8 cellular contexts compared by ENCODE assay signal in genomic region chr22:36977947-36978660, GRCh38.
DNase-seq lines count a peak whose midpoint lies in the region; ATAC-seq and TF ChIP-seq lines count a peak whose summit lies in the region.

No MANE protein-coding gene starts in this region.

- CTCF ChIA-PET in GM10248 (lab: Yijun Ruan, JAX) = interaction anchor here (0.6 to 5.8 kb wide), 67 partner anchors 9 to 467 kb away, joined by 3 to 100 read pairs (median 5); partner anchors contain the start of genes IFT27, MPST, NCF4 and TST

- peak; percentile 95 for DNase-seq in GM10248 (ENCODE audit: extremely low spot score)
- peak; percentile 54 for DNase-seq in NCI-H446 treated with DMSO at 0.1 percent for 48 hours (lab: John Stamatoyannopoulos, UW)
- peak; percentile 84 for DNase-seq in cerebellar cortex (ENCODE audit: low spot score)
- peak; percentile 72 for DNase-seq in kidney glomerular epithelial cell (lab: John Stamatoyannopoulos, UW)
- peak; percentile 80 to 88 for DNase-seq in stimulated activated CD4-positive, alpha-beta T cell treated with anti-CD3 and anti-CD28 coated beads, Interleukin-15, amount 100 ng/mL, for 48 hours (ENCODE audit: low read depth in 2 of 2)

- POLR2A ChIA-PET in GM10248 (lab: Yijun Ruan, JAX) = interaction anchor here (0.6 to 0.9 kb wide), 2 partner anchors 203 to 495 kb away, joined by 3 to 4 read pairs; no protein-coding TSS in a partner anchor

- peak; percentile 75 for ATAC-seq in HG03159 (IDR thresholded peaks at IDR 0.05; ENCODE audit: unreplicated experiment)
- ATAC-seq in activated CD4-positive, CD25-positive, alpha-beta regulatory T cell treated with anti-CD3 and anti-CD28 coated beads, Interleukin-2, amount 50 U/mL, for 24 hours = peak; percentile 81 to 87
- no peak for ATAC-seq in HG03108 (IDR thresholded peaks at IDR 0.05; ENCODE audit: unreplicated experiment)

- peak; percentile 95 for TF ChIP-seq CTCF in GM10248 (IDR thresholded peaks at IDR 0.05; ENCODE audit: control extremely low read depth, extremely low read depth, low read depth, missing control alignments)
